Comparison of ENCODE assay signal across 19 cellular contexts in the genomic region with DNA sequence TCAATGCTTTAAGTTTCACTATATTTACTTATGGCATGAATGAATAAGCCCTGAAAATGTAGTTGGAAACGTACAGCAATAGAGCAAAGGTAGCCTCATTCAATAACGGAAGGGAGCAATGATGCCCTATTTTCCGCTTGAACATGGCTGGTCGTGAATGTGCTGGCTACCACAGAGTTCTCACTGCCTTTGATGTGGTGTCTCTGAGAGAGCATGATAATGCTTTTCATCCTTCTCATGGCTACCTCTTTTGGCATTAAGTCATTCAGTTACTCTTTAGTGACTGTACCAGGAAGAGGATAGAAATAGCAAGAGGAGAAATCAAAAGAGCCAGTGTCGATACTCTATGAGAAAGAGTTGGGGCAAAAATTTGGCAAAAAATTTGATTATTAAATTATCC.
A peak's percentile ranks its signal among the peaks of the same experiment; 100 is the strongest.
DNase-seq lines count a peak whose midpoint lies in the region; ATAC-seq lines count a peak whose summit lies in the region.
"Had no signal": no experiment of that assay in that cellular context is flagged by ENCODE, and none has a peak within 500 bp of the region (broad histone marks: within the 10 kb centered on the region; RNA-seq: fewer than 3 reads in every experiment).

No MANE protein-coding gene starts in this region.

- DNase-seq in T-helper 2 cell (peak in 3 of 5 experiments; percentile 32 to 80 (median 65)), NCI-H82 treated with DMSO at 0.1 percent for 48 hours (lab: John Stamatoyannopoulos, UW; ENCODE audit: unreplicated experiment) (no peak), iPS-NIHi7 (ENCODE audit: extremely low spot score) (no peak)
- no peak for DNase-seq in T-helper 2 cell treated with Interferon-gamma antibody and Interleukin-4, amounts not matched to agents 5 μg/mL and 100 μg/mL, for 36 hours (ENCODE audit: low spot score)
- DNase-seq in activated T-helper 9 cell treated with anti-CD3 and anti-CD28 coated beads, Interleukin-2, amount 50 U/mL, for 16 hours (ENCODE audit: low read depth), result peak; percentile 42
- peak; percentile 23 to 60 for DNase-seq in stimulated activated CD4-positive, alpha-beta T cell treated with anti-CD3 and anti-CD28 coated beads, Interleukin-2, amount 100 ng/mL, for 24 hours
- DNase-seq: 8988T; activated naive CD8-positive, alpha-beta T cell treated with anti-CD3 and anti-CD28 coated beads, Interleukin-2, amount 10 ng/mL, durations not matched to agents 7 days and 5 days; cerebellar nuclear complex; erythroblast; heart right ventricle; KG1; left lung; NCI-H2029; nephron progenitor cell; right lobe of liver; trophoblast cell had no signal

- peaks cover 18% of the 10 kb centered on the region for H3K4me1 Mint-ChIP-seq in T-helper 2 cell treated with Interferon-gamma antibody and Interleukin-4, amounts not matched to agents 5 μg/mL and 100 μg/mL, for 36 hours (ENCODE audit: low read depth)
- H3K4me1 Mint-ChIP-seq: nephron progenitor cell had no signal

- H3K9me3 Mint-ChIP-seq in T-helper 2 cell treated with Interferon-gamma antibody and Interleukin-4, amounts not matched to agents 5 μg/mL and 100 μg/mL, for 36 hours, result no peaks in the 10 kb centered on the region
- H3K9me3 Mint-ChIP-seq: activated naive CD8-positive, alpha-beta T cell treated with anti-CD3 and anti-CD28 coated beads, Interleukin-2, amount 10 ng/mL, durations not matched to agents 7 days and 5 days; nephron progenitor cell had no signal

- no peak overlapping the region for H3K4me3 Mint-ChIP-seq in T-helper 2 cell treated with Interferon-gamma antibody and Interleukin-4, amounts not matched to agents 5 μg/mL and 100 μg/mL, for 36 hours
- H3K4me3 Mint-ChIP-seq: activated naive CD8-positive, alpha-beta T cell treated with anti-CD3 and anti-CD28 coated beads, Interleukin-2, amount 10 ng/mL, durations not matched to agents 7 days and 5 days; nephron progenitor cell had no signal

- peaks cover 11% of the 10 kb centered on the region for H3K36me3 Mint-ChIP-seq in T-helper 2 cell treated with Interferon-gamma antibody and Interleukin-4, amounts not matched to agents 5 μg/mL and 100 μg/mL, for 36 hours (ENCODE audit: low read depth)

- H3K27ac Mint-ChIP-seq in T-helper 2 cell treated with Interferon-gamma antibody and Interleukin-4, amounts not matched to agents 5 μg/mL and 100 μg/mL, for 36 hours, result no peak overlapping the region
- H3K27ac Mint-ChIP-seq: activated naive CD8-positive, alpha-beta T cell treated with anti-CD3 and anti-CD28 coated beads, Interleukin-2, amount 10 ng/mL, durations not matched to agents 7 days and 5 days; nephron progenitor cell had no signal

- no peaks in the 10 kb centered on the region for H3K27me3 Mint-ChIP-seq in T-helper 2 cell treated with Interferon-gamma antibody and Interleukin-4, amounts not matched to agents 5 μg/mL and 100 μg/mL, for 36 hours (ENCODE audit: low read depth)
- H3K27me3 Mint-ChIP-seq: activated naive CD8-positive, alpha-beta T cell treated with anti-CD3 and anti-CD28 coated beads, Interleukin-2, amount 10 ng/mL, durations not matched to agents 7 days and 5 days had no signal

- peak; percentile 41 for ATAC-seq in HG02981 (IDR thresholded peaks at IDR 0.05; ENCODE audit: unreplicated experiment)
- no peak for ATAC-seq in HG02571 (IDR thresholded peaks at IDR 0.05; ENCODE audit: unreplicated experiment)
- ATAC-seq: heart right ventricle, left lung, right lobe of liver had no signal

Comparison
In these comparisons a context has a peak if more than half of its experiments do, and no peak if none do; other contexts are left out.
1. DNase-seq: peak in T-helper 2 cell (3 of 5), activated T-helper 9 cell treated with anti-CD3 and anti-CD28 coated beads, Interleukin-2, amount 50 U/mL, for 16 hours (single experiment) and stimulated activated CD4-positive, alpha-beta T cell treated with anti-CD3 and anti-CD28 coated beads, Interleukin-2, amount 100 ng/mL, for 24 hours (2 of 2); none in T-helper 2 cell treated with Interferon-gamma antibody and Interleukin-4, amounts not matched to agents 5 μg/mL and 100 μg/mL, for 36 hours (single experiment), NCI-H82 treated with DMSO at 0.1 percent for 48 hours (single experiment) and iPS-NIHi7 (single experiment).